Comparison of ENCODE assay signal across 1 cellular context in genomic region chr19:41449079-41449864, GRCh38.
TF ChIP-seq lines count a peak whose summit lies in the region.

No MANE protein-coding gene starts in this region.

TF ChIP-seq in GM12878, 131 proteins besides CTCF, POLR2A, EP300 and RAD21:
- TF ChIP-seq, protein P1, sequence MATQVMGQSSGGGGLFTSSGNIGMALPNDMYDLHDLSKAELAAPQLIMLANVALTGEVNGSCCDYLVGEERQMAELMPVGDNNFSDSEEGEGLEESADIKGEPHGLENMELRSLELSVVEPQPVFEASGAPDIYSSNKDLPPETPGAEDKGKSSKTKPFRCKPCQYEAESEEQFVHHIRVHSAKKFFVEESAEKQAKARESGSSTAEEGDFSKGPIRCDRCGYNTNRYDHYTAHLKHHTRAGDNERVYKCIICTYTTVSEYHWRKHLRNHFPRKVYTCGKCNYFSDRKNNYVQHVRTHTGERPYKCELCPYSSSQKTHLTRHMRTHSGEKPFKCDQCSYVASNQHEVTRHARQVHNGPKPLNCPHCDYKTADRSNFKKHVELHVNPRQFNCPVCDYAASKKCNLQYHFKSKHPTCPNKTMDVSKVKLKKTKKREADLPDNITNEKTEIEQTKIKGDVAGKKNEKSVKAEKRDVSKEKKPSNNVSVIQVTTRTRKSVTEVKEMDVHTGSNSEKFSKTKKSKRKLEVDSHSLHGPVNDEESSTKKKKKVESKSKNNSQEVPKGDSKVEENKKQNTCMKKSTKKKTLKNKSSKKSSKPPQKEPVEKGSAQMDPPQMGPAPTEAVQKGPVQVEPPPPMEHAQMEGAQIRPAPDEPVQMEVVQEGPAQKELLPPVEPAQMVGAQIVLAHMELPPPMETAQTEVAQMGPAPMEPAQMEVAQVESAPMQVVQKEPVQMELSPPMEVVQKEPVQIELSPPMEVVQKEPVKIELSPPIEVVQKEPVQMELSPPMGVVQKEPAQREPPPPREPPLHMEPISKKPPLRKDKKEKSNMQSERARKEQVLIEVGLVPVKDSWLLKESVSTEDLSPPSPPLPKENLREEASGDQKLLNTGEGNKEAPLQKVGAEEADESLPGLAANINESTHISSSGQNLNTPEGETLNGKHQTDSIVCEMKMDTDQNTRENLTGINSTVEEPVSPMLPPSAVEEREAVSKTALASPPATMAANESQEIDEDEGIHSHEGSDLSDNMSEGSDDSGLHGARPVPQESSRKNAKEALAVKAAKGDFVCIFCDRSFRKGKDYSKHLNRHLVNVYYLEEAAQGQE (IDR thresholded peaks at IDR 0.05; ENCODE audit: low read depth, low read length) = no peak
- TF ChIP-seq CUX1 (IDR thresholded peaks at IDR 0.05; ENCODE audit: insufficient replicate concordance, low read depth, low read length) (no peak), YY1 (IDR thresholded peaks at IDR 0.05; ENCODE audit: low read depth, low read length) (peak; percentile 85), FOXM1 (IDR thresholded peaks at IDR 0.05; ENCODE audit: low read depth, low read length) (0 out of 2 replicates have a peak, but pooled peaks have one; percentile 16), JUND (IDR thresholded peaks at IDR 0.05; ENCODE audit: low read depth, low read length) (no peak), SMC3 (IDR thresholded peaks at IDR 0.05; ENCODE audit: borderline replicate concordance, low read length) (peak; percentile 99), WRNIP1 (IDR thresholded peaks at IDR 0.05; ENCODE audit: borderline replicate concordance, low read depth, low read length) (no peak), YBX1 (IDR thresholded peaks at IDR 0.05) (no peak), POU2F2 (IDR thresholded peaks at IDR 0.05; ENCODE audit: borderline replicate concordance, low read depth, low read length) (peak; percentile 42; the same call in 1 of the 3 replicates), RELA (IDR thresholded peaks at IDR 0.05; ENCODE audit: borderline replicate concordance, partially characterized antibody) (peak; percentile 23), ZNF274 (IDR thresholded peaks at IDR 0.05; ENCODE audit: insufficient read depth, insufficient read length) (no peak), BHLHE40 (IDR thresholded peaks at IDR 0.05; ENCODE audit: borderline replicate concordance in 1 of 2, low read depth in 2 of 2, low read length in 1 of 2) (peak in 1 of 2 experiments; percentile 15; a peak in 1 of 4 replicates), CBX3 (IDR thresholded peaks at IDR 0.05; ENCODE audit: borderline replicate concordance, low read depth) (no peak), SMARCA5 (IDR thresholded peaks at IDR 0.05) (peak; percentile 59; the same call in 1 of the 2 replicates)
- TF ChIP-seq, protein P2, sequence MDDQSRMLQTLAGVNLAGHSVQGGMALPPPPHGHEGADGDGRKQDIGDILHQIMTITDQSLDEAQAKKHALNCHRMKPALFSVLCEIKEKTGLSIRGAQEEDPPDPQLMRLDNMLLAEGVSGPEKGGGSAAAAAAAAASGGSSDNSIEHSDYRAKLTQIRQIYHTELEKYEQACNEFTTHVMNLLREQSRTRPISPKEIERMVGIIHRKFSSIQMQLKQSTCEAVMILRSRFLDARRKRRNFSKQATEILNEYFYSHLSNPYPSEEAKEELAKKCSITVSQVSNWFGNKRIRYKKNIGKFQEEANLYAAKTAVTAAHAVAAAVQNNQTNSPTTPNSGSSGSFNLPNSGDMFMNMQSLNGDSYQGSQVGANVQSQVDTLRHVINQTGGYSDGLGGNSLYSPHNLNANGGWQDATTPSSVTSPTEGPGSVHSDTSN (IDR thresholded peaks at IDR 0.05; ENCODE audit: insufficient replicate concordance, low read depth, low read length) = no peak
- TF ChIP-seq, protein P3, sequence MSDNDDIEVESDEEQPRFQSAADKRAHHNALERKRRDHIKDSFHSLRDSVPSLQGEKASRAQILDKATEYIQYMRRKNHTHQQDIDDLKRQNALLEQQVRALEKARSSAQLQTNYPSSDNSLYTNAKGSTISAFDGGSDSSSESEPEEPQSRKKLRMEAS (IDR thresholded peaks at IDR 0.05; ENCODE audit: low read depth, low read length) = peak; percentile 13; the same call in 1 of the 2 replicates
TF ChIP-seq in GM12878: peak in this region for 8.
